Comparison of ENCODE assay signal across 7 cellular contexts in the genomic region with DNA sequence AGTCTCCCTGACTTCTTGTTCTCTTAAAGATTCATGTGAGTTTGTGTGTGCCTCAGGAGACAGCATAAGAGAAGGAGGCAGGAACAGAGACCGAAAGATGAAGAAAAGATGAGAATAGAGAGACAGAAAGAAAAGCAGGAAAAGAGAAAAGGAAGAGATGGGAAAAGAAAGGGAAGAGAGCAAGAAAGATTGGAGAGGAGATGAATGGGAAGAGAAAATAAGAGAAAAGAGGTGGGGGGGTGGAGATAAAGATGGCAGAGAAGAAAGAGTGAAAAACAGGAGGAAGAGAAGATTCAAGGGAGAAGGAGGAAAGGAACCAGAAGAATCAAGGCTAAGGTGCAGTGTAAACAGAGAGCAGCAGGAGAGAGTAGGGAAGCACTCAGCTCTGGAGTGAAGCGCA.
"Had no signal": no experiment of that assay in that cellular context is flagged by ENCODE, and none has a peak within 500 bp of the region (broad histone marks: within the 10 kb centered on the region; RNA-seq: fewer than 3 reads in every experiment).

No MANE protein-coding gene starts in this region.

- H3K4me1 Mint-ChIP-seq: IgD-negative memory B cell had no signal

- ATAC-seq: HepG2, K562 had no signal

- H3K36me3 Mint-ChIP-seq: IgD-negative memory B cell had no signal

- H3K27ac Mint-ChIP-seq: IgD-negative memory B cell had no signal

- DNase-seq: IMR-90, KBM-7, KG1 had no signal

- H3K4me3 ChIP-seq: K562 had no signal

- H3K27ac ChIP-seq: HL-60 had no signal
